22 cellular contexts compared by ENCODE assay signal in the genomic region with DNA sequence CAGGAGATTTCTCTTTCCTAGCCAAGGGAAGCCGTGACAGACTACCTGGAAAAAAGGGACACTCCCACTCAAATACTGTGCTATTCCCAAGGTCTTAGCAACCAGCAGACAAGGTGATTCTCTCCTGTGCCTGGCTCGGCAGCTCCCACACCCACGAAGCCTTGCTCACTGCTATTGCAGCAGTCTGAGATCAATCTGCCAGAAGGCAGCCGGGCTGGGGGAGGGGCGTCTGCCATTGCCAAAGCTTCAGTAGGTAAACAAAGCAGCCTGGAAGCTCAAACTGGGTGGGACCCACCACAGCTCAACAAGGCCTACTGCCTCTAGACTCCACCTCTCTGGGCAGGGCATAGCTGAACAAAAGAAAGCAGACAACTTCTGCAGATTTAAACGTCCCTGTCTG.
DNase-seq lines count a peak whose midpoint lies in the region; ATAC-seq and TF ChIP-seq lines count a peak whose summit lies in the region.
"Had no signal": no experiment of that assay in that cellular context is flagged by ENCODE, and none has a peak within 500 bp of the region (broad histone marks: within the 10 kb centered on the region; RNA-seq: fewer than 3 reads in every experiment).

No MANE protein-coding gene starts in this region.

- H3K36me3 ChIP-seq in WERI-Rb-1: no peaks in the 10 kb centered on the region
- no peaks in the 10 kb centered on the region for H3K36me3 ChIP-seq in mesendoderm (ENCODE audit: control insufficient read depth, insufficient read depth, low read length)
- H3K36me3 ChIP-seq in Peyer's patch: no peaks in the 10 kb centered on the region
- H3K36me3 ChIP-seq: BLaER1 treated with 17β-estradiol and CSF1 and Interleukin-3, amounts not matched to agents 10 nM and 100 nM; HAP-1; SJSA1 had no signal

- H3K27me3 ChIP-seq in WERI-Rb-1 (ENCODE audit: insufficient read depth, low read depth, severe bottlenecking) (no peaks in the 10 kb centered on the region), mesendoderm (ENCODE audit: insufficient read depth, low read length, poor library complexity) (no peaks in the 10 kb centered on the region), Peyer's patch (no peaks in the 10 kb centered on the region)
- H3K27me3 ChIP-seq: BLaER1 treated with 17β-estradiol and CSF1 and Interleukin-3, amounts not matched to agents 10 nM and 100 nM; SJSA1 had no signal

- no peak overlapping the region for H3K4me2 ChIP-seq in mesendoderm (ENCODE audit: low read length)
- H3K4me2 ChIP-seq: BLaER1 treated with 17β-estradiol and CSF1 and Interleukin-3, amounts not matched to agents 10 nM and 100 nM had no signal

- H2BK5ac ChIP-seq in mesendoderm (ENCODE audit: low read length): no peak overlapping the region

- H3K79me1 ChIP-seq in mesendoderm (ENCODE audit: low read length): no peaks in the 10 kb centered on the region

- H2BK15ac ChIP-seq in mesendoderm (replicated peaks; ENCODE audit: low read depth): no peak overlapping the region

- H2AK5ac ChIP-seq in mesendoderm (ENCODE audit: low read length): no peak overlapping the region

- H3K4me1 ChIP-seq in mesendoderm (ENCODE audit: control insufficient read depth, low read depth, low read length) (no peaks in the 10 kb centered on the region), Peyer's patch (no peaks in the 10 kb centered on the region)
- H3K4me1 ChIP-seq: BLaER1 treated with 17β-estradiol and CSF1 and Interleukin-3, amounts not matched to agents 10 nM and 100 nM; HAP-1; SJSA1 had no signal

- H3K4me3 ChIP-seq in WERI-Rb-1 (ENCODE audit: low read depth, low read length): no peak overlapping the region
- H3K4me3 ChIP-seq in mesendoderm (ENCODE audit: low read length): no peak overlapping the region
- no peak overlapping the region for H3K4me3 ChIP-seq in Peyer's patch
- H3K4me3 ChIP-seq: BLaER1 treated with 17β-estradiol and CSF1 and Interleukin-3, amounts not matched to agents 10 nM and 100 nM; GM12878; GM23248; HAP-1; SJSA1 had no signal

- no peak overlapping the region for H3K18ac ChIP-seq in mesendoderm (ENCODE audit: low read length)

- H3K4ac ChIP-seq in mesendoderm (ENCODE audit: low read depth, low read length): no peak overlapping the region

- TF ChIP-seq CTCF in WERI-Rb-1 (IDR thresholded peaks at IDR 0.05; ENCODE audit: low read depth, low read length) (no peak), Peyer's patch (IDR thresholded peaks at IDR 0.05) (no peak)

- no peak overlapping the region for H4K5ac ChIP-seq in mesendoderm (ENCODE audit: low read length)

- no peak overlapping the region for H3K23ac ChIP-seq in mesendoderm (ENCODE audit: low read length)

- H3K79me2 ChIP-seq in mesendoderm (ENCODE audit: control insufficient read depth, insufficient read depth, low read length): no peaks in the 10 kb centered on the region

- ATAC-seq in left colon: peak; percentile 27
- ATAC-seq: GM12878, Panc1 had no signal

- TF ChIP-seq POLR2A in Peyer's patch (IDR thresholded peaks at IDR 0.05): no peak

- WGBS in mesendoderm (ENCODE audit: extremely low coverage, insufficient coverage, low lambda C conversion rate): no CpG with 5 or more reads among the region's 6 CpGs

- H3K56ac ChIP-seq in mesendoderm (ENCODE audit: low read length): no peak overlapping the region

- no peak overlapping the region for H4K8ac ChIP-seq in mesendoderm (ENCODE audit: low read depth, low read length)

- H3K27ac ChIP-seq in WERI-Rb-1 (no peak overlapping the region), mesendoderm (ENCODE audit: low read depth, low read length) (no peak overlapping the region), Peyer's patch (no peak overlapping the region)
- H3K27ac ChIP-seq: BLaER1 treated with 17β-estradiol and CSF1 and Interleukin-3, amounts not matched to agents 10 nM and 100 nM; GM23248; HL-60; SJSA1 had no signal

- H3K9ac ChIP-seq in mesendoderm (ENCODE audit: low read length): no peak overlapping the region
- H3K9ac ChIP-seq: BLaER1 treated with 17β-estradiol and CSF1 and Interleukin-3, amounts not matched to agents 10 nM and 100 nM; GM23248 had no signal

- no peak overlapping the region for H2BK120ac ChIP-seq in mesendoderm (ENCODE audit: low read depth, low read length)

- DNase-seq in SHP77 (lab: John Stamatoyannopoulos, UW): peak; percentile 17 to 62
- no peak for DNase-seq in SHP77 treated with DMSO at 0.1 percent for 48 hours (lab: John Stamatoyannopoulos, UW)
- DNase-seq in WERI-Rb-1: peak; percentile 43
- peak in 1 of 2 donors; percentile 48 for DNase-seq in left colon
- no peak for DNase-seq in mesendoderm
- DNase-seq in cerebellar nuclear complex (lab: John Stamatoyannopoulos, UW): no peak
- no peak for DNase-seq in Peyer's patch
- DNase-seq: CD4-positive, alpha-beta memory T cell; EL; GM23248; KG1; NCI-H1092; NCI-H146; NCI-H2029; NCI-H446 treated with DMSO at 0.1 percent for 48 hours; NCI-H526 treated with DMSO at 0.1 percent for 48 hours had no signal

- peaks cover 4% of the 10 kb centered on the region for H3K9me3 ChIP-seq in WERI-Rb-1 (ENCODE audit: severe bottlenecking)
- H3K9me3 ChIP-seq in Peyer's patch: no peaks in the 10 kb centered on the region
- H3K9me3 ChIP-seq: HAP-1, SJSA1 had no signal

- intact Hi-C loops in left colon (cut with DNase I, micrococcal nuclease): no loop called here

Comparison
In these comparisons a context has a peak if more than half of its experiments do, and no peak if none do; other contexts are left out.
1. DNase-seq: peak in SHP77 (2 of 2) and WERI-Rb-1 (single experiment); none in SHP77 treated with DMSO at 0.1 percent for 48 hours (single experiment), mesendoderm (single experiment), cerebellar nuclear complex (0 of 2) and Peyer's patch (0 of 3).